In the genomic region with DNA sequence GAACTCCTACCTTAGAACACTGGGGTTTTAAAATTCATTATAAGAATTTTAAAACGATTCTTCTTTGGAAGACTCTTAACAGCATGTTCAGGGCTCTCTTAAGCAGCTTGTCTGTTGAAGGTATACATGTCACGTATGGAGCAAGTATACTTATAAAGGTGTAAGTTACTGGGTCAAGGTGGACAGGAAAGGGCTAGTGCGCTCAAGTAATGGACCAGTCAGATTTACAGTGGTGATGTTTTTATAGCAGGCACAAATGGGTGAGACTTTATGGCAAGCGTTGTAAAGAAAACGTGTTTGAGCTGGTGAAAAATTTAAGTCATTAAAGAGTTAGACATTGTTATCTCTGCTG, we compare ENCODE assay signal across 1 cellular context.
TF ChIP-seq lines count a peak whose summit lies in the region.

No MANE protein-coding gene starts in this region.

TF ChIP-seq in endothelial cell of umbilical vein, 7 proteins besides CTCF, POLR2A, EP300 and RAD21 (continued from another document):
- TF ChIP-seq EZH2 (IDR thresholded peaks at IDR 0.05; ENCODE audit: borderline replicate concordance, low read depth, low read length, severe bottlenecking), result no peak
- no peak for TF ChIP-seq JUN (IDR thresholded peaks at IDR 0.05; ENCODE audit: borderline replicate concordance, insufficient read depth, insufficient read length, low read depth)
- no peak for TF ChIP-seq GATA2 (IDR thresholded peaks at IDR 0.05; ENCODE audit: insufficient read depth, insufficient read length, low read depth, low read length)
TF ChIP-seq in endothelial cell of umbilical vein: peak in this region for 0.
